Comparison of ENCODE assay signal across 19 cellular contexts in the genomic region with DNA sequence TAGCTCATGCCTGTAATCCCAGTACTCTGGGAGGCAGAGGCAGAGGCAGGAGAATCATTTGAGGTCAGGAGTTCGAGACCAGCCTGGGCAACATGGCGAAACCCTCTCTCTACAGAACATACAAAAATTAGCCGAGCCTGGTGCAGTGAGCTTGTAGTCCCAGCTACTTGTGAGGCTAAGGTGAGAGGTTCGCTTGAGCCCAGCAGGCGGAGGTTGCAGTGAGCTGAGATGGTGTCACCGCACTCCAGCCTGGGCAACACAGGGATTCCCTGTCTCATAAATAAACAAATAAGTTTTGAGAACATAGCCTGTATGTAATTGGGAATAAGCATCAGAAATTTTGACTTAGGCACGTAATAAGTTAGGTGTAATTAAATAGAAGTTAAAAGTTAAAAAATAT.
"Had no signal": no experiment of that assay in that cellular context is flagged by ENCODE, and none has a peak within 500 bp of the region (broad histone marks: within the 10 kb centered on the region; RNA-seq: fewer than 3 reads in every experiment).

No MANE protein-coding gene starts in this region.

- H3K27me3 Mint-ChIP-seq: effector memory CD8-positive, alpha-beta T cell; naive thymus-derived CD8-positive, alpha-beta T cell had no signal

- H3K27ac ChIP-seq: lower lobe of right lung, psoas muscle, sigmoid colon, stomach, thyroid gland had no signal

- H3K4me1 ChIP-seq: lower lobe of right lung, psoas muscle, sigmoid colon, stomach, thyroid gland had no signal

- H3K36me3 ChIP-seq: lower lobe of right lung, sigmoid colon, stomach, thyroid gland had no signal

- H3K4me3 Mint-ChIP-seq: effector memory CD8-positive, alpha-beta T cell; naive thymus-derived CD8-positive, alpha-beta T cell; nephron progenitor cell; stimulated activated effector memory CD8-positive, alpha-beta T cell treated with anti-CD3 and anti-CD28 coated beads, Interleukin-12 subunit alpha, Interleukin-12 subunit beta, amount 100 ng/mL, for 72 hours had no signal

- H3K27ac Mint-ChIP-seq: effector memory CD8-positive, alpha-beta T cell; naive thymus-derived CD8-positive, alpha-beta T cell; nephron progenitor cell; stimulated activated effector memory CD8-positive, alpha-beta T cell treated with anti-CD3 and anti-CD28 coated beads, Interleukin-12 subunit alpha, Interleukin-12 subunit beta, amount 100 ng/mL, for 72 hours had no signal

- H3K36me3 Mint-ChIP-seq: naive thymus-derived CD8-positive, alpha-beta T cell; stimulated activated effector memory CD8-positive, alpha-beta T cell treated with anti-CD3 and anti-CD28 coated beads, Interleukin-12 subunit alpha, Interleukin-12 subunit beta, amount 100 ng/mL, for 72 hours had no signal

- H3K9me3 ChIP-seq: lower lobe of right lung, psoas muscle, sigmoid colon, thyroid gland had no signal

- H3K27me3 ChIP-seq: sigmoid colon, stomach, thyroid gland had no signal

- H3K9me3 Mint-ChIP-seq: nephron progenitor cell had no signal

- H3K4me3 ChIP-seq: lower lobe of right lung, psoas muscle, sigmoid colon, stomach, thyroid gland had no signal

- FAIRE-seq: endometrium, frontal cortex, keratinocyte had no signal

- DNase-seq: cortex of kidney; effector memory CD8-positive, alpha-beta T cell; left ventricle myocardium superior; lower lobe of right lung; naive thymus-derived CD8-positive, alpha-beta T cell; nephron progenitor cell; nucleus accumbens; psoas muscle; sigmoid colon; stimulated activated CD4-positive, alpha-beta T cell treated with anti-CD3 and anti-CD28 coated beads, Interleukin-2, amount 100 ng/mL, for 24 hours; stimulated activated CD4-positive, alpha-beta T cell treated with anti-CD3 and anti-CD28 coated beads, Interleukin-4, amount 100 ng/mL, for 24 hours; stimulated activated naive CD4-positive, alpha-beta T cell treated with Interleukin-2 at 50 U/mL for 16 hours; stomach; thyroid gland; trophoblast cell had no signal

- ATAC-seq: effector memory CD8-positive, alpha-beta T cell; left ventricle myocardium superior; lower lobe of right lung; naive thymus-derived CD8-positive, alpha-beta T cell; psoas muscle; stimulated activated effector memory CD8-positive, alpha-beta T cell treated with anti-CD3 and anti-CD28 coated beads, Interleukin-12 subunit alpha, Interleukin-12 subunit beta, amount 100 ng/mL, for 72 hours had no signal

- H3K4me1 Mint-ChIP-seq: naive thymus-derived CD8-positive, alpha-beta T cell; stimulated activated effector memory CD8-positive, alpha-beta T cell treated with anti-CD3 and anti-CD28 coated beads, Interleukin-12 subunit alpha, Interleukin-12 subunit beta, amount 100 ng/mL, for 72 hours had no signal
